8 cellular contexts compared by ENCODE assay signal in the genomic region with DNA sequence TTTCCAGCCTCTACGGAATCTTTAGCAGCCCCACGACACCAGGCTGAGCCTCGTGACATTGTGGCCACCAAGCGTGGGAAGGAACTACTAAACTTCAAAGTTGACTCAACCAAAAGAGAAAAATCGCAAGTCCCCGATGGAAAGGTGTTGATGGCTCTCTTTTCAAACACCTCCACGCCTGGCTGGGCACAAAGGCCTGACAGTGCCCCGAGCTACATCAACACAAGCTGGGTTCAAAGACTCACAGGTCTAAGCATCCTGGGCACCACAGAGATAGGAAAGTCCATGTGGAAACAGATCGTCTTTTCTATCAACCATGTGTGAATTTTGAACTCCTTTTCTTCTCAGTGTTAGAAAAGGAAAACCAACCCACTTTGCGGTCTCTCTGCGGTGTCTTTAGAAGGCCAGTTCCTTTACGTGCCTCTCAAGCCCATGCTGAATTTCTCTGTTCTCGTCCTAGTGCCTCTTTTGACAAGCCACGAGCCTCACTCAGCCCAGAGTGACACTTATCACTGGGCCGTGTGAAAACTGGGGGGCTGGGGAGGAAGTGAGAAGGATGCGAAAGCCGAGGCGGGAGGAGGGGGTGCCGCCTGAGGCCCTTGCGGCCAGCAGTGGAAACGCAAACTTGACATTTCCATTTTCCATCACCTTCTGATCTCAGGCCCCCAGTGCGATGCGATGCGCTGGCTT. TPM values are rescaled to one million over a fixed set of nuclear protein-coding genes. Genes with fewer than 3 reads are reported as not detected.
DNase-seq lines count a peak whose midpoint lies in the region; ATAC-seq, FAIRE-seq and TF ChIP-seq lines count a peak whose summit lies in the region.

No MANE protein-coding gene starts in this region.

- H2BK5ac ChIP-seq in H1 (ENCODE audit: low read depth, low read length), result peak overlapping the region; percentile 18; the same call in 1 of the 2 replicates

- H3K4me3 ChIP-seq in H1 (ENCODE audit: extremely low read depth in 1 of 4, insufficient read depth in 2 of 4, low read depth in 3 of 4, low read length in 4 of 4), result no peak overlapping the region
- no peak overlapping the region for H3K4me3 ChIP-seq in MG63

- no peak for FAIRE-seq in H1 (lab: Jason Lieb, UNC)

- peaks cover 0 to 9% of the 10 kb centered on the region in 2 experiments; a peak in 1 of 4 replicates for H3K79me2 ChIP-seq in H1 (ENCODE audit: control insufficient read depth in 1 of 2, insufficient read depth in 2 of 2, low read length in 2 of 2)

- no peaks in the 10 kb centered on the region for H4K20me1 ChIP-seq in H1 (replicated peaks in 1 of 2; ENCODE audit: control insufficient read depth in 1 of 2, insufficient read depth in 2 of 2, low read length in 2 of 2)

- H4K8ac ChIP-seq in H1 (ENCODE audit: extremely low read depth, insufficient read depth, low read length), result no peak overlapping the region

- H3K56ac ChIP-seq in H1 (replicated peaks; ENCODE audit: insufficient read length, low read depth, low read length), result no peak overlapping the region

- no peak overlapping the region for H3K9ac ChIP-seq in H1 (replicated peaks in 1 of 4; ENCODE audit: extremely low read depth in 1 of 4, low read depth in 3 of 4, low read length in 3 of 4)

- 0 out of 4 replicates have a peak, but pooled peaks of 1 of the 2 experiments have one; percentile 4 for TF ChIP-seq RAD21 in H1 (IDR thresholded peaks at IDR 0.05 in 1 of 2, conservative IDR thresholded peaks at IDR 0.05 in 1 of 2; ENCODE audit: low read depth in 2 of 2, low read length in 2 of 2)

- TF ChIP-seq CTCF in H1 (IDR thresholded peaks at IDR 0.05; ENCODE audit: control extremely low read depth in 1 of 3, insufficient read depth in 1 of 3, low read depth in 1 of 3, low read length in 3 of 3), result peak in 2 of 3 experiments; percentile 40 to 48; a peak in 2 of 4 replicates

- H3K14ac ChIP-seq in H1 (ENCODE audit: insufficient read length), result no peak overlapping the region

- no peak overlapping the region for H3K27ac ChIP-seq in H1 (ENCODE audit: low read depth, low read length)

- H3K4ac ChIP-seq in H1 (replicated peaks; ENCODE audit: insufficient read length, low read depth, low read length), result no peak overlapping the region

- 0 out of 4 replicates have a peak overlapping the region, but pooled peaks of 1 of the 2 experiments have one; percentile 15 for H3K4me2 ChIP-seq in H1 (ENCODE audit: insufficient read depth in 1 of 2, low read depth in 2 of 2, low read length in 2 of 2)

- POLR2A ChIA-PET in H1 (lab: Charles Lee; ENCODE audit: partially characterized antibody), result interaction anchor here (1.1 to 2.0 kb wide), 3 partner anchors 9 to 17 kb away, joined by 3 to 8 read pairs (median 5); no protein-coding TSS in a partner anchor

- no peak overlapping the region for H2AFZ ChIP-seq in H1 (ENCODE audit: low read length)

- H3K23me2 ChIP-seq in H1 (ENCODE audit: low read depth, low read length), result no peaks in the 10 kb centered on the region

- ATAC-seq in HG03103 (IDR thresholded peaks at IDR 0.05; ENCODE audit: low read depth, unreplicated experiment), result peak; percentile 63

- 0 out of 2 replicates have a peak overlapping the region, but pooled peaks have one; percentile 7 for H2AK5ac ChIP-seq in H1 (ENCODE audit: low read depth, low read length)

- H3K79me1 ChIP-seq in H1 (ENCODE audit: low read depth, low read length), result no peaks in the 10 kb centered on the region; the same call in 1 of the 2 replicates

- DNase-seq in activated CD4-positive, alpha-beta T cell treated with anti-CD3 and anti-CD28 coated beads for 1 hour, result peak; percentile 59
- no peak for DNase-seq in H1 (ENCODE audit: low read depth in 1 of 2, low spot score in 2 of 2)
- DNase-seq in stimulated activated CD4-positive, alpha-beta T cell treated with anti-CD3 and anti-CD28 coated beads, Interleukin-2, amount 100 ng/mL, for 48 hours, result peak; percentile 64 to 66
- DNase-seq in SHP77 (lab: John Stamatoyannopoulos, UW), result no peak
- DNase-seq in NCI-H748 treated with DMSO at 0.1 percent for 48 hours (lab: John Stamatoyannopoulos, UW), result no peak
- DNase-seq in MG63, result no peak

- peaks cover 15 to 31% (median 22%) of the 10 kb centered on the region in 4 experiments for H3K4me1 ChIP-seq in H1 (replicated peaks in 1 of 4; ENCODE audit: control insufficient read depth in 3 of 4, insufficient read depth in 4 of 4, low read length in 3 of 4)

- no peak overlapping the region; the same call in 1 of the 2 replicates for H2BK20ac ChIP-seq in H1 (ENCODE audit: low read length)

- H2BK120ac ChIP-seq in H1 (replicated peaks; ENCODE audit: low read depth, low read length), result no peak overlapping the region

- CTCF ChIA-PET in H1 (lab: Charles Lee; ENCODE audit: partially characterized antibody), result interaction anchor here (0.7 to 4.1 kb wide), 14 partner anchors 10 to 187 kb away, joined by 3 to 12 read pairs (median 4); partner anchors contain the start of gene NOL7

- peak overlapping the region; percentile 37 for H4K91ac ChIP-seq in H1 (replicated peaks; ENCODE audit: insufficient read length, low read length)

- H3K27me3 ChIP-seq in H1 (replicated peaks in 1 of 4; ENCODE audit: control insufficient read depth in 3 of 4, extremely low read depth in 1 of 4, insufficient read depth in 3 of 4, low read length in 3 of 4) (no peaks in the 10 kb centered on the region), MG63 (no peaks in the 10 kb centered on the region)

- TF ChIP-seq POLR2A in GM19193 (IDR thresholded peaks at IDR 0.05; ENCODE audit: extremely low read depth, insufficient read depth, insufficient read length), result peak; percentile 35
- no peak for TF ChIP-seq POLR2A in H1 (IDR thresholded peaks at IDR 0.05; ENCODE audit: control extremely low read depth in 1 of 2, low read depth in 2 of 2, low read length in 2 of 2)

- 73% methylated on average over 24 of the region's 24 CpGs; no CpG with 5 or more reads in 1 of the 2 experiments for WGBS in H1 (ENCODE audit: extremely low coverage in 1 of 2, insufficient coverage in 1 of 2, insufficient read length in 1 of 2, insufficient replicate concordance in 2 of 2, low coverage in 1 of 2, low lambda C conversion rate in 2 of 2, missing lambda C conversion rate in 1 of 2), 2 experiments

- H3K36me3 ChIP-seq in H1 (ENCODE audit: control insufficient read depth in 2 of 4, insufficient read depth in 4 of 4, low read length in 3 of 4) (no peaks in the 10 kb centered on the region), MG63 (no peaks in the 10 kb centered on the region)

- no peak overlapping the region for H2BK15ac ChIP-seq in H1 (ENCODE audit: low read length)

- peak overlapping the region; percentile 76; the same call in 1 of the 2 replicates for H3K18ac ChIP-seq in H1 (ENCODE audit: extremely low read depth, low read length)

- no peak for TF ChIP-seq EP300 in H1 (IDR thresholded peaks at IDR 0.05; ENCODE audit: borderline replicate concordance in 1 of 2, low read depth in 2 of 2, low read length in 2 of 2)

- H2BK12ac ChIP-seq in H1 (ENCODE audit: low read depth, low read length), result peak overlapping the region; percentile 71; the same call in 1 of the 2 replicates

- no peak overlapping the region for H3K23ac ChIP-seq in H1 (ENCODE audit: insufficient read length)

- no peak overlapping the region for H4K5ac ChIP-seq in H1 (ENCODE audit: insufficient read length, low read depth, low read length)

- no peaks in the 10 kb centered on the region for H3K9me3 ChIP-seq in H1 (ENCODE audit: insufficient read depth in 2 of 2, low read depth in 1 of 2, low read length in 1 of 2)
- H3K9me3 ChIP-seq in MG63, result no peaks in the 10 kb centered on the region

TF ChIP-seq in H1, 55 proteins besides CTCF, POLR2A, EP300 and RAD21:
- TF ChIP-seq HDAC2 (IDR thresholded peaks at IDR 0.05; ENCODE audit: borderline replicate concordance in 1 of 2, low read depth in 2 of 2, low read length in 2 of 2), result no peak

RNA-seq across cellular contexts. Expression of gene GFOD1, which starts 59.4 kb away (rescaled TPM):
- 8.5 and 8.8 TPM in 2 replicates for total RNA-seq in H1 (2021; fragmentation: NEBNext Ultra II Directional; extraction: Animal tissue kit (Norgen Biotek cat#: 25700))
- 2.5 and 3.4 TPM in 2 replicates for polyA plus RNA-seq in H1 (2011; rRNA removed)
- polyA plus RNA-seq in H1 (2011; cell fraction: cytosol; rRNA removed), result 2.8 TPM
- 4.1 TPM for polyA plus RNA-seq in H1 (2011; cell fraction: nucleus; rRNA removed)
- polyA plus RNA-seq in H1 (2012, experiment 1 of 2), result 2.5 to 3.4 TPM (median 3.1 TPM) in 4 replicates
- 0.63 TPM for polyA plus RNA-seq in H1 (2012, experiment 2 of 2)
- 3.5 TPM for polyA plus RNA-seq in H1 (2013, experiment 1 of 2)
- polyA plus RNA-seq in H1 (2013, experiment 2 of 2), result 3.6 TPM
- polyA minus RNA-seq in H1 (2011; rRNA and poly(A)+ RNA removed), result 8.5 and 10.8 TPM in 2 replicates
- 7.9 TPM for polyA minus RNA-seq in H1 (2011; cell fraction: cytosol; rRNA and poly(A)+ RNA removed)
- polyA minus RNA-seq in H1 (2011; cell fraction: nucleus; rRNA and poly(A)+ RNA removed), result 14.4 TPM
- 0.72 and 1.3 TPM in 2 replicates for total RNA-seq in MG63 (2014; rRNA removed; shearing (Covaris generic); ENCODE audit: low replicate concordance)

Comparison
In these comparisons a context has a peak if more than half of its experiments do, and no peak if none do; other contexts are left out.
1. DNase-seq: peak in activated CD4-positive, alpha-beta T cell treated with anti-CD3 and anti-CD28 coated beads for 1 hour (single experiment) and stimulated activated CD4-positive, alpha-beta T cell treated with anti-CD3 and anti-CD28 coated beads, Interleukin-2, amount 100 ng/mL, for 48 hours (2 of 2); none in H1 (0 of 2), SHP77 (0 of 2), NCI-H748 treated with DMSO at 0.1 percent for 48 hours (single experiment) and MG63 (single experiment).